ENCODE assay signal across 8 cellular contexts in genomic region chr5:141617128-141617527, GRCh38. TPM values are rescaled to one million over a fixed set of nuclear protein-coding genes. Genes with fewer than 3 reads are reported as not detected.
A peak's percentile ranks its signal among the peaks of the same experiment; 100 is the strongest.
DNase-seq lines count a peak whose midpoint lies in the region; ATAC-seq, FAIRE-seq and TF ChIP-seq lines count a peak whose summit lies in the region.

No MANE protein-coding gene starts in this region.

- peak overlapping the region; percentile 89 for H3K4me3 Mint-ChIP-seq in chondrocyte (ENCODE audit: unreplicated experiment)

- H4K20me1 ChIP-seq in KMS-11 (ENCODE audit: insufficient read depth) = no peaks in the 10 kb centered on the region

- H3K9me3 ChIP-seq in AG04450 (ENCODE audit: control insufficient read depth, insufficient read depth, low read length) = no peaks in the 10 kb centered on the region; the same call in 1 of the 2 replicates

- H3K27ac Mint-ChIP-seq in chondrocyte (ENCODE audit: unreplicated experiment) = peak overlapping the region; percentile 90

- TF ChIP-seq CTCF in AG04450 (IDR thresholded peaks at IDR 0.05; ENCODE audit: low read depth, low read length) = no peak
- TF ChIP-seq CTCF in KMS-11 (conservative IDR thresholded peaks at IDR 0.05; ENCODE audit: low read depth, low read length) = no peak
- TF ChIP-seq CTCF in chondrocyte (IDR thresholded peaks at IDR 0.05) = no peak

- H3K4me3 ChIP-seq in AG04450 (ENCODE audit: low read depth, low read length) (peak overlapping the region; percentile 74; the same call in 1 of the 2 replicates), KMS-11 (IDR thresholded peaks at IDR 0.05; ENCODE audit: insufficient read depth, low read depth, low read length) (no peak overlapping the region)

- no peak for ATAC-seq in HG03039 (IDR thresholded peaks at IDR 0.05; ENCODE audit: unreplicated experiment)

- H3K36me3 ChIP-seq in KMS-11 (ENCODE audit: insufficient read depth) = no peaks in the 10 kb centered on the region

- H3K27me3 ChIP-seq in AG04450 (ENCODE audit: control insufficient read depth, insufficient read depth, low read length) (no peaks in the 10 kb centered on the region), KMS-11 (ENCODE audit: insufficient read depth, low read depth) (no peaks in the 10 kb centered on the region)

- POLR2A ChIA-PET in AG04450 (lab: Yijun Ruan, JAX) = interaction anchor here (1.5 kb wide), 1 partner anchor 19 kb away, joined by 4 read pairs; the partner anchor contains the start of genes HDAC3 and RELL2

- DNase-seq in AG04450 (ENCODE audit: low read depth, low spot score) (no peak), chondrocyte (ENCODE audit: low spot score) (no peak), myocyte (ENCODE audit: low read depth) (peak; percentile 31), NCI-H187 treated with DMSO at 0.1 percent for 48 hours (lab: John Stamatoyannopoulos, UW) (no peak), H54 (ENCODE audit: insufficient read length, low spot score) (no peak), NCI-H128 (lab: John Stamatoyannopoulos, UW; ENCODE audit: unreplicated experiment) (no peak)

- H3K27me3 Mint-ChIP-seq in chondrocyte (ENCODE audit: low read depth) = no peaks in the 10 kb centered on the region

- H3K4me2 ChIP-seq in KMS-11 = peak overlapping the region; percentile 68

- no peak overlapping the region for H2AFZ ChIP-seq in KMS-11 (ENCODE audit: low read depth)

- no peak for TF ChIP-seq POLR2A in H54 (IDR thresholded peaks at IDR 0.05; ENCODE audit: low read depth, low read length)

- H3K4me1 Mint-ChIP-seq in chondrocyte (ENCODE audit: low read depth) = peaks cover 38% of the 10 kb centered on the region

- peaks cover 21% of the 10 kb centered on the region for H3K4me1 ChIP-seq in KMS-11 (ENCODE audit: low read depth, poor library complexity, severe bottlenecking)

- H3K27ac ChIP-seq in AG04450 (ENCODE audit: low read depth, low read length) (no peak overlapping the region), KMS-11 (no peak overlapping the region)

- H3K9ac ChIP-seq in KMS-11 = no peak overlapping the region

- peaks cover 7% of the 10 kb centered on the region for H3K36me3 Mint-ChIP-seq in chondrocyte (ENCODE audit: low read depth)

- no peak for FAIRE-seq in H54 (lab: Jason Lieb, UNC)

- H3K9me3 Mint-ChIP-seq in chondrocyte (ENCODE audit: low read depth) = no peaks in the 10 kb centered on the region

- peaks cover 57% of the 10 kb centered on the region for H3K79me2 ChIP-seq in KMS-11 (ENCODE audit: insufficient read depth, low read depth)

- CTCF ChIA-PET in AG04450 (lab: Charles Lee) = interaction anchor here (0.6 to 19.3 kb wide), 8 partner anchors 9 to 187 kb away, joined by 3 to 465 read pairs (median 4); partner anchors contain the start of genes PCDHGA12 and RELL2

RNA-seq across cellular contexts. Expression of gene DIAPH1, which starts 1.7 kb away (rescaled TPM):
- polyA plus RNA-seq in AG04450 (2011; rRNA removed) = 27.1 and 34.7 TPM in 2 replicates
- polyA minus RNA-seq in AG04450 (2011; rRNA and poly(A)+ RNA removed) = 80.8 and 98.1 TPM in 2 replicates
- total RNA-seq in chondrocyte (44.1 to 56.2 TPM (median 44.9 TPM) in 3 replicates), myocyte (13.2 and 25.4 TPM in 2 replicates)
- polyA plus RNA-seq in myocyte (2012) = 28.5 TPM

RNA-seq across cellular contexts. Expression of gene HDAC3, which starts 19.5 kb away (rescaled TPM):
- 78.3 and 82.2 TPM in 2 replicates for polyA plus RNA-seq in AG04450 (2011; rRNA removed)
- polyA minus RNA-seq in AG04450 (2011; rRNA and poly(A)+ RNA removed) = 60.4 and 77.7 TPM in 2 replicates
- total RNA-seq in chondrocyte (46.5 to 55.4 TPM (median 47.8 TPM) in 3 replicates), myocyte (38.5 and 40.0 TPM in 2 replicates)
- 61.5 TPM for polyA plus RNA-seq in myocyte (2012)

RNA-seq across cellular contexts. Expression of gene RELL2, which starts 19.7 kb away (rescaled TPM):
- 3.0 and 3.1 TPM in 2 replicates for polyA plus RNA-seq in AG04450 (2011; rRNA removed)
- 1.4 and 1.8 TPM in 2 replicates for polyA minus RNA-seq in AG04450 (2011; rRNA and poly(A)+ RNA removed)
- 2.9 to 6.1 TPM (median 5.2 TPM) in 3 replicates for total RNA-seq in chondrocyte
- 2.2 and 3.3 TPM in 2 replicates for total RNA-seq in myocyte
- polyA plus RNA-seq in myocyte (2012) = 3.9 TPM

RNA-seq across cellular contexts. Expression of gene FCHSD1, which starts 34.1 kb away (rescaled TPM):
- polyA plus RNA-seq in AG04450 (2011; rRNA removed) = 28.1 and 30.2 TPM in 2 replicates
- polyA minus RNA-seq in AG04450 (2011; rRNA and poly(A)+ RNA removed) = 24.8 and 30.1 TPM in 2 replicates
- 16.4 to 29.8 TPM (median 24.7 TPM) in 3 replicates for total RNA-seq in chondrocyte
- total RNA-seq in myocyte = 2.0 and 7.9 TPM in 2 replicates
- polyA plus RNA-seq in myocyte (2012) = 7.7 TPM
